10 cellular contexts compared by ENCODE assay signal in the genomic region with DNA sequence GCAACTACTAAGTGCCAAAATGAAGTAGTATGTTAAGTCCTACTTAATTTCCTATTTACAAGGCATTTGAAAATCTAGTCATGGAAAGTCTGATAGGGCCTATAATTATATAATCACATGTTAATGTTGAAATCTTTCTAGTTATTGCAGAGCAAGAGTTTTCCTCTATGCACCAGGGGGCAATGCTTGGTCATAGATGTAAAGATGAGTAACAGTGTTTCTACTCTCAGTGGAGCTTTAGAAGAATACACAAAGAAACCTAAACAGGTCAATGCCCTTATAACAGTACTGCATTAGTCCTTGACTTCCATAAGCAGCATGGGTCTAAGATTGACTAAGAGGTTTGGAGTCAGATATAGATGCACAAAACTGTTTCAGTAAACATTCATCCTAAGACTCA.
DNase-seq lines count a peak whose midpoint lies in the region; ATAC-seq and TF ChIP-seq lines count a peak whose summit lies in the region.
"Had no signal": no experiment of that assay in that cellular context is flagged by ENCODE, and none has a peak within 500 bp of the region (broad histone marks: within the 10 kb centered on the region; RNA-seq: fewer than 3 reads in every experiment).

No MANE protein-coding gene starts in this region.

- H3K36me3 ChIP-seq in A673 (ENCODE audit: insufficient read depth, low read length, poor library complexity, severe bottlenecking) = no peaks in the 10 kb centered on the region

- H3K4me3 ChIP-seq in A673 (ENCODE audit: low read depth, low read length, poor library complexity, severe bottlenecking) = no peak overlapping the region

- no peak overlapping the region for H3K27ac ChIP-seq in A673 (ENCODE audit: low read depth, low read length, poor library complexity, severe bottlenecking)
- H3K27ac ChIP-seq: parathyroid adenoma had no signal

- in situ Hi-C loops in SK-MEL-5 (cut with HindIII; ENCODE audit: low pct_unique_long_range_greater_than_20kb, low sequenced_read_pairs) = no loop called here

- H3K4me1 ChIP-seq in A673 (ENCODE audit: insufficient read depth, low read length, poor library complexity, severe bottlenecking) = no peaks in the 10 kb centered on the region
- H3K4me1 ChIP-seq: parathyroid adenoma had no signal

- TF ChIP-seq CTCF in A673 (conservative IDR thresholded peaks at IDR 0.05; ENCODE audit: low read depth, low read length) = 0 out of 2 replicates have a peak, but pooled peaks have one; percentile 25

- DNase-seq in A673 (ENCODE audit: low spot score) (peak; percentile 25), SK-MEL-5 (ENCODE audit: low read depth, low spot score) (peak; percentile 58), left ventricle myocardium superior (no peak), T-helper 9 cell (no peak)
- no peak for DNase-seq in activated CD8-positive, alpha-beta memory T cell treated with anti-CD3 and anti-CD28 coated beads, Interleukin-2, amount 50 U/mL, for 4 hours
- DNase-seq: activated B cell treated with CpG ODN at 0.5 μM for 24 hours had no signal

- H3K27me3 ChIP-seq in A673 (replicated peaks; ENCODE audit: insufficient read depth, low read depth, low read length, poor library complexity) = no peaks in the 10 kb centered on the region

- ATAC-seq in GM19351 (IDR thresholded peaks at IDR 0.05; ENCODE audit: unreplicated experiment) (peak; percentile 71), left ventricle myocardium superior (peak; percentile 61), GM18858 (IDR thresholded peaks at IDR 0.05; ENCODE audit: unreplicated experiment) (no peak), GM21619 (IDR thresholded peaks at IDR 0.05; ENCODE audit: unreplicated experiment) (no peak)

- CTCF ChIA-PET in A673 (lab: Charles Lee) = interaction anchor here (0.6 kb wide), 1 partner anchor 218 kb away, joined by 4 read pairs; no protein-coding TSS in a partner anchor

- H3K9me3 ChIP-seq in A673 (ENCODE audit: low read depth, low read length, poor library complexity, severe bottlenecking) = no peaks in the 10 kb centered on the region

- intact Hi-C loops in A673 (cut with micrococcal nuclease; ENCODE audit: unreplicated experiment) (loop anchor here (2.0 kb wide), 1 partner anchor 235 kb away; no protein-coding TSS in a partner anchor), left ventricle myocardium superior (cut with micrococcal nuclease) (loop anchor here (2.0 to 5.0 kb wide), 2 partner anchors 235 to 315 kb away; no protein-coding TSS in a partner anchor)

- no TSS peak for BruUV-seq in A673 (replicated peaks; lab: Mats Ljungman, UMichigan)

- POLR2A ChIA-PET in A673 (lab: Charles Lee; ENCODE audit: low non-redundant PET) = no interaction called here

Comparison
In these comparisons a context has a peak if more than half of its experiments do, and no peak if none do; other contexts are left out.
1. DNase-seq: peak in A673 (single experiment) and SK-MEL-5 (single experiment); none in left ventricle myocardium superior (single experiment), activated CD8-positive, alpha-beta memory T cell treated with anti-CD3 and anti-CD28 coated beads, Interleukin-2, amount 50 U/mL, for 4 hours (single experiment) and T-helper 9 cell (single experiment).
2. ATAC-seq: peak in GM19351 (single experiment) and left ventricle myocardium superior (single experiment); none in GM18858 (single experiment) and GM21619 (single experiment).